In genomic region chr2:176164184-176164802, GRCh38 we compare ENCODE assay signal across 1 cellular context.
TF ChIP-seq lines count a peak whose summit lies in the region.

No MANE protein-coding gene starts in this region.

TF ChIP-seq in WTC11, 78 proteins besides CTCF, POLR2A, EP300 and RAD21 (continued from another document):
- TF ChIP-seq, protein P1, sequence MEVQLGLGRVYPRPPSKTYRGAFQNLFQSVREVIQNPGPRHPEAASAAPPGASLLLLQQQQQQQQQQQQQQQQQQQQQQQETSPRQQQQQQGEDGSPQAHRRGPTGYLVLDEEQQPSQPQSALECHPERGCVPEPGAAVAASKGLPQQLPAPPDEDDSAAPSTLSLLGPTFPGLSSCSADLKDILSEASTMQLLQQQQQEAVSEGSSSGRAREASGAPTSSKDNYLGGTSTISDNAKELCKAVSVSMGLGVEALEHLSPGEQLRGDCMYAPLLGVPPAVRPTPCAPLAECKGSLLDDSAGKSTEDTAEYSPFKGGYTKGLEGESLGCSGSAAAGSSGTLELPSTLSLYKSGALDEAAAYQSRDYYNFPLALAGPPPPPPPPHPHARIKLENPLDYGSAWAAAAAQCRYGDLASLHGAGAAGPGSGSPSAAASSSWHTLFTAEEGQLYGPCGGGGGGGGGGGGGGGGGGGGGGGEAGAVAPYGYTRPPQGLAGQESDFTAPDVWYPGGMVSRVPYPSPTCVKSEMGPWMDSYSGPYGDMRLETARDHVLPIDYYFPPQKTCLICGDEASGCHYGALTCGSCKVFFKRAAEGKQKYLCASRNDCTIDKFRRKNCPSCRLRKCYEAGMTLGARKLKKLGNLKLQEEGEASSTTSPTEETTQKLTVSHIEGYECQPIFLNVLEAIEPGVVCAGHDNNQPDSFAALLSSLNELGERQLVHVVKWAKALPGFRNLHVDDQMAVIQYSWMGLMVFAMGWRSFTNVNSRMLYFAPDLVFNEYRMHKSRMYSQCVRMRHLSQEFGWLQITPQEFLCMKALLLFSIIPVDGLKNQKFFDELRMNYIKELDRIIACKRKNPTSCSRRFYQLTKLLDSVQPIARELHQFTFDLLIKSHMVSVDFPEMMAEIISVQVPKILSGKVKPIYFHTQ (CRISPR knock-in tag; IDR thresholded peaks at IDR 0.05) = no peak
- TF ChIP-seq IRF2 (CRISPR knock-in tag; IDR thresholded peaks at IDR 0.05; ENCODE audit: borderline replicate concordance, low read depth) (no peak), ZNF138 (CRISPR knock-in tag; conservative IDR thresholded peaks at IDR 0.05) (no peak), CREM (CRISPR knock-in tag; IDR thresholded peaks at IDR 0.05) (no peak)
TF ChIP-seq in WTC11: peak in this region for 0.
